In the genomic region with DNA sequence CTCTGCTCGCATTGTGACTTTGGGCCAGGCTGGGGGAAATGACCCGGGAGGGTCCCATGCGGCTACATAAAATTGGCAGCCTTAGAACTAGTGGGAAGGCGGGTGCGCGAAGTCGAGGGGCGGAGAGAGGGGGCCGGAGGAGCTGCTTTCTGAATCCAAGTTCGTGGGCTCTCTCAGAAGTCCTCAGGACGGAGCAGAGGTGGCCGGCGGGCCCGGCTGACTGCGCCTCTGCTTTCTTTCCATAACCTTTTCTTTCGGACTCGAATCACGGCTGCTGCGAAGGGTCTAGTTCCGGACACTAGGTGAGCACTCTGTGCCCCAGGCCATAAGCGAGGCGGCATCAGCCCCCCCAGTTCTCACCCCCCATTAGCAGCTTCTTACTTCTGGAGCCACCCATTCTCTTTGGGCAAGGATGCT, we compare ENCODE assay signal across 1 cellular context.
TF ChIP-seq lines count a peak whose summit lies in the region.

A gene with protein sequence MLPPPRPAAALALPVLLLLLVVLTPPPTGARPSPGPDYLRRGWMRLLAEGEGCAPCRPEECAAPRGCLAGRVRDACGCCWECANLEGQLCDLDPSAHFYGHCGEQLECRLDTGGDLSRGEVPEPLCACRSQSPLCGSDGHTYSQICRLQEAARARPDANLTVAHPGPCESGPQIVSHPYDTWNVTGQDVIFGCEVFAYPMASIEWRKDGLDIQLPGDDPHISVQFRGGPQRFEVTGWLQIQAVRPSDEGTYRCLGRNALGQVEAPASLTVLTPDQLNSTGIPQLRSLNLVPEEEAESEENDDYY (plus strand): TSS at position 176 of the 417 bp plus-strand sequence. CDS start 604 bp downstream, outside the sequence.

TF ChIP-seq in endothelial cell of umbilical vein, 7 proteins besides CTCF, POLR2A, EP300 and RAD21:
- TF ChIP-seq, protein P1, sequence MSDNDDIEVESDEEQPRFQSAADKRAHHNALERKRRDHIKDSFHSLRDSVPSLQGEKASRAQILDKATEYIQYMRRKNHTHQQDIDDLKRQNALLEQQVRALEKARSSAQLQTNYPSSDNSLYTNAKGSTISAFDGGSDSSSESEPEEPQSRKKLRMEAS (IDR thresholded peaks at IDR 0.05; ENCODE audit: insufficient read depth, insufficient read length) = no peak
- no peak for TF ChIP-seq JUN (IDR thresholded peaks at IDR 0.05; ENCODE audit: borderline replicate concordance, insufficient read depth, insufficient read length, low read depth)
- TF ChIP-seq FOS (IDR thresholded peaks at IDR 0.05; ENCODE audit: borderline replicate concordance, insufficient read depth, low read length) = no peak
- TF ChIP-seq GATA2 (IDR thresholded peaks at IDR 0.05; ENCODE audit: insufficient read depth, insufficient read length, low read depth, low read length) = no peak
- TF ChIP-seq POLR2AphosphoS5 (IDR thresholded peaks at IDR 0.05; ENCODE audit: insufficient read depth, low read depth, low read length) = no peak
- no peak for TF ChIP-seq MYC (IDR thresholded peaks at IDR 0.05; ENCODE audit: low read depth, low read length)
- no peak for TF ChIP-seq EZH2 (IDR thresholded peaks at IDR 0.05; ENCODE audit: borderline replicate concordance, low read depth, low read length, severe bottlenecking)
